In genomic region chr6:157101166-157101565, GRCh38 we compare ENCODE assay signal across 19 cellular contexts.
A peak's percentile ranks its signal among the peaks of the same experiment; 100 is the strongest.
DNase-seq lines count a peak whose midpoint lies in the region; ATAC-seq and TF ChIP-seq lines count a peak whose summit lies in the region.
"Had no signal": no experiment of that assay in that cellular context is flagged by ENCODE, and none has a peak within 500 bp of the region (broad histone marks: within the 10 kb centered on the region; RNA-seq: fewer than 3 reads in every experiment).

No MANE protein-coding gene starts in this region.

- POLR2A ChIA-PET in CD8-positive, alpha-beta T cell (lab: Charles Lee), result no interaction called here

- peaks cover 9% of the 10 kb centered on the region for H3K36me3 Mint-ChIP-seq in activated naive CD4-positive, alpha-beta T cell treated with anti-CD3 and anti-CD28 coated beads, Interleukin-2, amount 50 U/mL, for 24 hours
- H3K36me3 Mint-ChIP-seq in activated naive CD4-positive, alpha-beta T cell treated with anti-CD3 and anti-CD28 coated beads, Interleukin-2, amount 50 U/mL, for 72 hours, result peaks cover 7 to 8% of the 10 kb centered on the region in 2 donors
- H3K36me3 Mint-ChIP-seq in CD8-positive, alpha-beta T cell, result peaks cover 26% of the 10 kb centered on the region
- peaks cover 27% of the 10 kb centered on the region for H3K36me3 Mint-ChIP-seq in dendritic cell treated with granulocyte-macrophage colony-stimulating factor and Interleukin-4, amounts not matched to agents 40 ng/mL and 50 ng/mL, for 4 days (ENCODE audit: low read depth)
- H3K36me3 Mint-ChIP-seq in natural killer cell treated with Interleukin-12 subunit alpha and Interleukin-12 subunit beta and Interleukin-15 and Interleukin-18, amount 100 ng/mL, for 72 hours, result no peaks in the 10 kb centered on the region

- DNase-seq in activated naive CD4-positive, alpha-beta T cell treated with anti-CD3 and anti-CD28 coated beads, Interleukin-2, amount 50 U/mL, for 72 hours (ENCODE audit: low spot score in 2 of 2), result no peak
- no peak for DNase-seq in CD8-positive, alpha-beta T cell
- no peak for DNase-seq in natural killer cell treated with Interleukin-12 subunit alpha and Interleukin-12 subunit beta and Interleukin-15 and Interleukin-18, amount 100 ng/mL, for 72 hours (ENCODE audit: low spot score)
- DNase-seq in Right ventricle myocardium inferior (ENCODE audit: missing footprints), result no peak
- no peak for DNase-seq in omental fat pad (ENCODE audit: low spot score)
- DNase-seq: C1 segment of cervical spinal cord, Caco-2, H7, HFFc6, NCI-H1417 treated with DMSO at 0.1 percent for 48 hours, NCI-H187 treated with DMSO at 0.1 percent for 48 hours, NCI-H226, NCI-H524, NCI-H82, SIG-M5 had no signal

- H3K9me3 Mint-ChIP-seq in activated naive CD4-positive, alpha-beta T cell treated with anti-CD3 and anti-CD28 coated beads, Interleukin-2, amount 50 U/mL, for 24 hours, result no peaks in the 10 kb centered on the region
- no peaks in the 10 kb centered on the region for H3K9me3 Mint-ChIP-seq in activated naive CD4-positive, alpha-beta T cell treated with anti-CD3 and anti-CD28 coated beads, Interleukin-2, amount 50 U/mL, for 72 hours
- no peaks in the 10 kb centered on the region for H3K9me3 Mint-ChIP-seq in CD8-positive, alpha-beta T cell
- no peaks in the 10 kb centered on the region for H3K9me3 Mint-ChIP-seq in dendritic cell treated with granulocyte-macrophage colony-stimulating factor and Interleukin-4, amounts not matched to agents 40 ng/mL and 50 ng/mL, for 4 days
- no peaks in the 10 kb centered on the region for H3K9me3 Mint-ChIP-seq in natural killer cell treated with Interleukin-12 subunit alpha and Interleukin-12 subunit beta and Interleukin-15 and Interleukin-18, amount 100 ng/mL, for 72 hours
- H3K9me3 Mint-ChIP-seq: HFFc6 had no signal

- H3K27ac ChIP-seq in CD8-positive, alpha-beta T cell (ENCODE audit: low read depth, low read length), result no peak overlapping the region
- H3K27ac ChIP-seq: KMS-11 had no signal

- no peaks in the 10 kb centered on the region for H3K27me3 Mint-ChIP-seq in activated naive CD4-positive, alpha-beta T cell treated with anti-CD3 and anti-CD28 coated beads, Interleukin-2, amount 50 U/mL, for 24 hours
- H3K27me3 Mint-ChIP-seq in CD8-positive, alpha-beta T cell (ENCODE audit: low read depth), result no peaks in the 10 kb centered on the region
- no peaks in the 10 kb centered on the region for H3K27me3 Mint-ChIP-seq in dendritic cell treated with granulocyte-macrophage colony-stimulating factor and Interleukin-4, amounts not matched to agents 40 ng/mL and 50 ng/mL, for 4 days
- no peaks in the 10 kb centered on the region for H3K27me3 Mint-ChIP-seq in natural killer cell treated with Interleukin-12 subunit alpha and Interleukin-12 subunit beta and Interleukin-15 and Interleukin-18, amount 100 ng/mL, for 72 hours

- CTCF ChIA-PET in CD8-positive, alpha-beta T cell (lab: Charles Lee), result no interaction called here

- no peaks in the 10 kb centered on the region for H3K9me3 ChIP-seq in CD8-positive, alpha-beta T cell (ENCODE audit: low read length)
- H3K9me3 ChIP-seq: Caco-2 had no signal

- ATAC-seq in activated naive CD4-positive, alpha-beta T cell treated with anti-CD3 and anti-CD28 coated beads, Interleukin-2, amount 50 U/mL, for 72 hours, result no peak
- no peak for ATAC-seq in CD8-positive, alpha-beta T cell
- ATAC-seq in natural killer cell treated with Interleukin-12 subunit alpha and Interleukin-12 subunit beta and Interleukin-15 and Interleukin-18, amount 100 ng/mL, for 72 hours, result no peak
- ATAC-seq in GM21528 (IDR thresholded peaks at IDR 0.05; ENCODE audit: low FRiP score, unreplicated experiment) (no peak), Right ventricle myocardium inferior (no peak), omental fat pad (ENCODE audit: low FRiP score) (no peak)

- peaks cover 22% of the 10 kb centered on the region for H3K4me1 ChIP-seq in CD8-positive, alpha-beta T cell (ENCODE audit: insufficient read depth, low read length)

- H3K27me3 ChIP-seq in CD8-positive, alpha-beta T cell (ENCODE audit: insufficient read depth, low read length), result no peaks in the 10 kb centered on the region

- no peak overlapping the region for H3K4me3 Mint-ChIP-seq in activated naive CD4-positive, alpha-beta T cell treated with anti-CD3 and anti-CD28 coated beads, Interleukin-2, amount 50 U/mL, for 24 hours
- H3K4me3 Mint-ChIP-seq in CD8-positive, alpha-beta T cell, result no peak overlapping the region
- H3K4me3 Mint-ChIP-seq in dendritic cell treated with granulocyte-macrophage colony-stimulating factor and Interleukin-4, amounts not matched to agents 40 ng/mL and 50 ng/mL, for 4 days, result no peak overlapping the region
- H3K4me3 Mint-ChIP-seq in natural killer cell treated with Interleukin-12 subunit alpha and Interleukin-12 subunit beta and Interleukin-15 and Interleukin-18, amount 100 ng/mL, for 72 hours, result peak overlapping the region; percentile 68
- H3K4me3 Mint-ChIP-seq: HFFc6 had no signal

- no peak overlapping the region for H3K4me3 ChIP-seq in CD8-positive, alpha-beta T cell (ENCODE audit: low read depth, low read length)

- TF ChIP-seq CTCF in CD8-positive, alpha-beta T cell (IDR thresholded peaks at IDR 0.05), result no peak
- TF ChIP-seq CTCF in omental fat pad (IDR thresholded peaks at IDR 0.05), result no peak

- no peaks in the 10 kb centered on the region for H3K36me3 ChIP-seq in CD8-positive, alpha-beta T cell (ENCODE audit: insufficient read depth, low read length)

- H3K4me1 Mint-ChIP-seq in activated naive CD4-positive, alpha-beta T cell treated with anti-CD3 and anti-CD28 coated beads, Interleukin-2, amount 50 U/mL, for 24 hours, result peaks cover 76% of the 10 kb centered on the region
- peaks cover 50% of the 10 kb centered on the region for H3K4me1 Mint-ChIP-seq in CD8-positive, alpha-beta T cell (ENCODE audit: low read depth)
- peaks cover 70% of the 10 kb centered on the region for H3K4me1 Mint-ChIP-seq in dendritic cell treated with granulocyte-macrophage colony-stimulating factor and Interleukin-4, amounts not matched to agents 40 ng/mL and 50 ng/mL, for 4 days (ENCODE audit: low read depth)
- H3K4me1 Mint-ChIP-seq in natural killer cell treated with Interleukin-12 subunit alpha and Interleukin-12 subunit beta and Interleukin-15 and Interleukin-18, amount 100 ng/mL, for 72 hours (ENCODE audit: low read depth in 2 of 2), result peaks cover 41 to 46% of the 10 kb centered on the region in 2 donors

- intact Hi-C loops in CD8-positive, alpha-beta T cell (cut with DNase I, micrococcal nuclease), result no loop called here
- intact Hi-C loops in dendritic cell treated with granulocyte-macrophage colony-stimulating factor and Interleukin-4, amounts not matched to agents 40 ng/mL and 50 ng/mL, for 4 days (cut with micrococcal nuclease), result no loop called here
- intact Hi-C loops in Right ventricle myocardium inferior (cut with DNase I), result no loop called here

- peak overlapping the region; percentile 96 for H3K27ac Mint-ChIP-seq in activated naive CD4-positive, alpha-beta T cell treated with anti-CD3 and anti-CD28 coated beads, Interleukin-2, amount 50 U/mL, for 24 hours
- no peak overlapping the region for H3K27ac Mint-ChIP-seq in activated naive CD4-positive, alpha-beta T cell treated with anti-CD3 and anti-CD28 coated beads, Interleukin-2, amount 50 U/mL, for 72 hours
- H3K27ac Mint-ChIP-seq in CD8-positive, alpha-beta T cell, result peak overlapping the region; percentile 91
- peak overlapping the region; percentile 68 for H3K27ac Mint-ChIP-seq in dendritic cell treated with granulocyte-macrophage colony-stimulating factor and Interleukin-4, amounts not matched to agents 40 ng/mL and 50 ng/mL, for 4 days
- peak overlapping the region; percentile 50 to 68 for H3K27ac Mint-ChIP-seq in natural killer cell treated with Interleukin-12 subunit alpha and Interleukin-12 subunit beta and Interleukin-15 and Interleukin-18, amount 100 ng/mL, for 72 hours
- H3K27ac Mint-ChIP-seq: HFFc6 had no signal

Comparison
In these comparisons a context has a peak if more than half of its experiments do, and no peak if none do; other contexts are left out.
1. H3K27ac Mint-ChIP-seq: peak in activated naive CD4-positive, alpha-beta T cell treated with anti-CD3 and anti-CD28 coated beads, Interleukin-2, amount 50 U/mL, for 24 hours (single experiment), CD8-positive, alpha-beta T cell (single experiment), dendritic cell treated with granulocyte-macrophage colony-stimulating factor and Interleukin-4, amounts not matched to agents 40 ng/mL and 50 ng/mL, for 4 days (single experiment) and natural killer cell treated with Interleukin-12 subunit alpha and Interleukin-12 subunit beta and Interleukin-15 and Interleukin-18, amount 100 ng/mL, for 72 hours (2 of 2); none in activated naive CD4-positive, alpha-beta T cell treated with anti-CD3 and anti-CD28 coated beads, Interleukin-2, amount 50 U/mL, for 72 hours (0 of 2).